ENCODE assay signal across 19 cellular contexts in genomic region chr12:7351177-7351576, GRCh38. TPM values are rescaled to one million over a fixed set of nuclear protein-coding genes. Genes with fewer than 3 reads are reported as not detected.
DNase-seq lines count a peak whose midpoint lies in the region; ATAC-seq, FAIRE-seq and TF ChIP-seq lines count a peak whose summit lies in the region.
"Had no signal": no experiment of that assay in that cellular context is flagged by ENCODE, and none has a peak within 500 bp of the region (broad histone marks: within the 10 kb centered on the region; RNA-seq: fewer than 3 reads in every experiment).

No MANE protein-coding gene starts in this region.

- H3K4me2 ChIP-seq in H1 (ENCODE audit: insufficient read depth in 1 of 2, low read depth in 2 of 2, low read length in 2 of 2), result no peak overlapping the region

- H3K4me3 ChIP-seq in H1 (ENCODE audit: extremely low read depth in 1 of 4, insufficient read depth in 2 of 4, low read depth in 3 of 4, low read length in 4 of 4), result no peak overlapping the region

- H3K23ac ChIP-seq in H1 (ENCODE audit: insufficient read length), result no peak overlapping the region

- TF ChIP-seq RAD21 in H1 (IDR thresholded peaks at IDR 0.05 in 1 of 2, conservative IDR thresholded peaks at IDR 0.05 in 1 of 2; ENCODE audit: low read depth in 2 of 2, low read length in 2 of 2), result no peak

- CTCF ChIA-PET in H1 (lab: Charles Lee; ENCODE audit: partially characterized antibody), result interaction anchor here (0.6 kb wide), 2 partner anchors 89 to 745 kb away, joined by 3 to 4 read pairs; no protein-coding TSS in a partner anchor

- no peak overlapping the region for H3K4ac ChIP-seq in H1 (replicated peaks; ENCODE audit: insufficient read length, low read depth, low read length)

- no peaks in the 10 kb centered on the region for H3K23me2 ChIP-seq in H1 (ENCODE audit: low read depth, low read length)

- H3K36me3 ChIP-seq in H1 (ENCODE audit: control insufficient read depth in 2 of 4, insufficient read depth in 4 of 4, low read length in 3 of 4), result no peaks in the 10 kb centered on the region

- no peak overlapping the region for H2BK120ac ChIP-seq in H1 (replicated peaks; ENCODE audit: low read depth, low read length)

- H2BK5ac ChIP-seq in H1 (ENCODE audit: low read depth, low read length), result no peak overlapping the region

- no peak overlapping the region for H3K9ac ChIP-seq in H1 (replicated peaks in 1 of 4; ENCODE audit: extremely low read depth in 1 of 4, low read depth in 3 of 4, low read length in 3 of 4)

- no peak overlapping the region for H2BK12ac ChIP-seq in H1 (ENCODE audit: low read depth, low read length)

- 73% methylated on average over 2 of the region's 2 CpGs; no CpG with 5 or more reads in 1 of the 2 experiments for WGBS in H1 (ENCODE audit: extremely low coverage in 1 of 2, insufficient coverage in 1 of 2, insufficient read length in 1 of 2, insufficient replicate concordance in 2 of 2, low coverage in 1 of 2, low lambda C conversion rate in 2 of 2, missing lambda C conversion rate in 1 of 2), 2 experiments

- no peak overlapping the region for H2BK15ac ChIP-seq in H1 (ENCODE audit: low read length)

- TF ChIP-seq CTCF in H1 (IDR thresholded peaks at IDR 0.05; ENCODE audit: control extremely low read depth in 1 of 3, insufficient read depth in 1 of 3, low read depth in 1 of 3, low read length in 3 of 3), result no peak

- no peak overlapping the region for H3K18ac ChIP-seq in H1 (ENCODE audit: extremely low read depth, low read length)

- H2AFZ ChIP-seq in H1 (ENCODE audit: low read length), result peak overlapping the region; percentile 15; the same call in 1 of the 2 replicates

- no peak overlapping the region for H2AK5ac ChIP-seq in H1 (ENCODE audit: low read depth, low read length)

- no peaks in the 10 kb centered on the region for H3K27me3 ChIP-seq in H1 (replicated peaks in 1 of 4; ENCODE audit: control insufficient read depth in 3 of 4, extremely low read depth in 1 of 4, insufficient read depth in 3 of 4, low read length in 3 of 4)

- H3K9me3 ChIP-seq in H1 (ENCODE audit: insufficient read depth in 2 of 2, low read depth in 1 of 2, low read length in 1 of 2), result peaks cover 0 to 3% of the 10 kb centered on the region in 2 experiments; a peak in 1 of 4 replicates

- no peak overlapping the region for H3K56ac ChIP-seq in H1 (replicated peaks; ENCODE audit: insufficient read length, low read depth, low read length)

- FAIRE-seq in H1 (lab: Jason Lieb, UNC), result no peak
- FAIRE-seq: D721Med, G401.6 had no signal

- ATAC-seq in HG02938 (IDR thresholded peaks at IDR 0.05; ENCODE audit: unreplicated experiment), result no peak
- ATAC-seq in GM18858 (IDR thresholded peaks at IDR 0.05; ENCODE audit: unreplicated experiment), result no peak
- ATAC-seq: SK-N-SH treated with all-trans-retinoic acid at 6 μM for 48 hours, T-cell had no signal

- H4K20me1 ChIP-seq in H1 (replicated peaks in 1 of 2; ENCODE audit: control insufficient read depth in 1 of 2, insufficient read depth in 2 of 2, low read length in 2 of 2), result no peaks in the 10 kb centered on the region

- H3K79me2 ChIP-seq in H1 (ENCODE audit: control insufficient read depth in 1 of 2, insufficient read depth in 2 of 2, low read length in 2 of 2), result no peaks in the 10 kb centered on the region

- no peak overlapping the region for H4K91ac ChIP-seq in H1 (replicated peaks; ENCODE audit: insufficient read length, low read length)

- no peaks in the 10 kb centered on the region for H3K4me1 ChIP-seq in H1 (replicated peaks in 1 of 4; ENCODE audit: control insufficient read depth in 3 of 4, insufficient read depth in 4 of 4, low read length in 3 of 4)

- no peak for TF ChIP-seq POLR2A in H1 (IDR thresholded peaks at IDR 0.05; ENCODE audit: control extremely low read depth in 1 of 2, low read depth in 2 of 2, low read length in 2 of 2)

- H4K8ac ChIP-seq in H1 (ENCODE audit: extremely low read depth, insufficient read depth, low read length), result no peak overlapping the region

- no peak for TF ChIP-seq EP300 in H1 (IDR thresholded peaks at IDR 0.05; ENCODE audit: borderline replicate concordance in 1 of 2, low read depth in 2 of 2, low read length in 2 of 2)

- no peak overlapping the region for H3K14ac ChIP-seq in H1 (ENCODE audit: insufficient read length)

- H3K27ac ChIP-seq in H1 (ENCODE audit: low read depth, low read length), result no peak overlapping the region
- H3K27ac ChIP-seq: C4-2B had no signal

- H2BK20ac ChIP-seq in H1 (ENCODE audit: low read length), result no peak overlapping the region

- H3K79me1 ChIP-seq in H1 (ENCODE audit: low read depth, low read length), result no peaks in the 10 kb centered on the region

- DNase-seq in Daoy (ENCODE audit: low read depth), result peak; percentile 29
- DNase-seq in H4 (ENCODE audit: low spot score), result peak; percentile 51
- peak; percentile 63 for DNase-seq in RPMI7951 (ENCODE audit: low read depth)
- no peak for DNase-seq in H1 (ENCODE audit: low read depth in 1 of 2, low spot score in 2 of 2)
- DNase-seq in activated CD4-positive, alpha-beta T cell treated with anti-CD3 and anti-CD28 coated beads, Interleukin-2, amount 50 U/mL, for 1 hour, result no peak
- DNase-seq: H9, KBM-7, NCI-H1417, NCI-H187 treated with DMSO at 0.1 percent for 48 hours, NCI-H345, NCI-H526 treated with DMSO at 0.1 percent for 48 hours, SHP77 treated with DMSO at 0.1 percent for 48 hours, T-cell had no signal

- POLR2A ChIA-PET in H1 (lab: Charles Lee; ENCODE audit: partially characterized antibody), result no interaction called here

- H4K5ac ChIP-seq in H1 (ENCODE audit: insufficient read length, low read depth, low read length), result no peak overlapping the region

TF ChIP-seq in H1, 55 proteins besides CTCF, POLR2A, EP300 and RAD21 (continues in another document):
- TF ChIP-seq CBX5 (IDR thresholded peaks at IDR 0.05; ENCODE audit: low read depth, low read length) (no peak), BCL11A (IDR thresholded peaks at IDR 0.05; ENCODE audit: low read depth in 2 of 2, low read length in 2 of 2) (no peak), SP1 (IDR thresholded peaks at IDR 0.05; ENCODE audit: low read depth, low read length) (no peak), NANOG (IDR thresholded peaks at IDR 0.05; ENCODE audit: insufficient read depth, low read depth, low read length, poor library complexity, severe bottlenecking) (no peak), ATF3 (IDR thresholded peaks at IDR 0.05; ENCODE audit: insufficient read depth, low read depth, low read length) (no peak), ZNF274 (IDR thresholded peaks at IDR 0.05; ENCODE audit: borderline replicate concordance, extremely low read depth, low read length) (no peak), RBBP5 (IDR thresholded peaks at IDR 0.05; ENCODE audit: borderline replicate concordance, low read depth, low read length) (no peak), EZH2 (IDR thresholded peaks at IDR 0.05; ENCODE audit: low read depth, low read length, severe bottlenecking) (no peak)

RNA-seq across cellular contexts. Expression of gene ACSM4, which starts 47.3 kb away (rescaled TPM):
- total RNA-seq in Daoy (2014; rRNA removed; shearing (Covaris generic)), result not detected in 2 replicates
- not detected in 2 replicates for total RNA-seq in H4 (2014; rRNA removed; shearing (Covaris generic))
- not detected in 2 replicates for total RNA-seq in RPMI7951 (2014; rRNA removed; shearing (Covaris generic))
- total RNA-seq in H1 (2021; fragmentation: NEBNext Ultra II Directional; extraction: Animal tissue kit (Norgen Biotek cat#: 25700)), result not detected in 2 replicates
- not detected in 2 replicates for polyA plus RNA-seq in H1 (2011; rRNA removed)
- not detected for polyA plus RNA-seq in H1 (2011; cell fraction: cytosol; rRNA removed)
- not detected for polyA plus RNA-seq in H1 (2011; cell fraction: nucleus; rRNA removed)
- not detected in 4 replicates for polyA plus RNA-seq in H1 (2012, experiment 1 of 2)
- polyA plus RNA-seq in H1 (2012, experiment 2 of 2), result not detected
- polyA plus RNA-seq in H1 (2013, experiment 1 of 2), result not detected
- polyA plus RNA-seq in H1 (2013, experiment 2 of 2), result not detected
- polyA minus RNA-seq in H1 (2011; rRNA and poly(A)+ RNA removed), result not detected in 2 replicates
- not detected for polyA minus RNA-seq in H1 (2011; cell fraction: cytosol; rRNA and poly(A)+ RNA removed)
- polyA minus RNA-seq in H1 (2011; cell fraction: nucleus; rRNA and poly(A)+ RNA removed), result not detected
- total RNA-seq: H9, T-cell had no signal

Comparison
In these comparisons a context has a peak if more than half of its experiments do, and no peak if none do; other contexts are left out.
1. DNase-seq: peak in Daoy (single experiment), H4 (single experiment) and RPMI7951 (single experiment); none in H1 (0 of 2) and activated CD4-positive, alpha-beta T cell treated with anti-CD3 and anti-CD28 coated beads, Interleukin-2, amount 50 U/mL, for 1 hour (single experiment).